ENCODE assay signal across 24 cellular contexts in genomic region chr4:89140168-89140759, GRCh38. TPM values are rescaled to one million over a fixed set of nuclear protein-coding genes. Genes with fewer than 3 reads are reported as not detected.
DNase-seq lines count a peak whose midpoint lies in the region; ATAC-seq lines count a peak whose summit lies in the region.
"Had no signal": no experiment of that assay in that cellular context is flagged by ENCODE, and none has a peak within 500 bp of the region (broad histone marks: within the 10 kb centered on the region; RNA-seq: fewer than 3 reads in every experiment).

No MANE protein-coding gene starts in this region.

- no peak for ATAC-seq in HG02885 (IDR thresholded peaks at IDR 0.05; ENCODE audit: poor library complexity, unreplicated experiment)
- ATAC-seq: activated T-helper 17 cell treated with anti-CD3 and anti-CD28 coated beads, Interleukin-2, amount 50 U/mL, for 72 hours; CD8-positive, alpha-beta T cell; HCT116; naive thymus-derived CD8-positive, alpha-beta T cell had no signal

- no peak overlapping the region for H3K27ac ChIP-seq in trophoblast cell (ENCODE audit: low read depth, low read length)
- H3K27ac ChIP-seq: stomach had no signal

- H3K18ac ChIP-seq in trophoblast cell (ENCODE audit: low read length) = no peak overlapping the region

- WGBS in trophoblast cell (ENCODE audit: extremely low coverage, insufficient coverage, insufficient read length) = no CpG with 5 or more reads among the region's 6 CpGs

- no peak overlapping the region for H4K12ac ChIP-seq in trophoblast cell (ENCODE audit: low read depth, low read length)

- no peaks in the 10 kb centered on the region for H3K9me3 ChIP-seq in trophoblast cell (ENCODE audit: insufficient read depth, low read depth, low read length)

- H2BK12ac ChIP-seq in trophoblast cell (ENCODE audit: low read length) = no peak overlapping the region

- H3K4me1 ChIP-seq in trophoblast cell (ENCODE audit: control insufficient read depth in 1 of 2, insufficient read depth in 2 of 2, low read length in 2 of 2) = no peaks in the 10 kb centered on the region
- H3K4me1 ChIP-seq: stomach had no signal

- H3K4me2 ChIP-seq in trophoblast cell (ENCODE audit: low read length) = no peak overlapping the region

- H3K4ac ChIP-seq in trophoblast cell (ENCODE audit: low read depth, low read length) = no peak overlapping the region

- H3K9ac ChIP-seq in trophoblast cell (ENCODE audit: low read length) = no peak overlapping the region

- no peak overlapping the region for H3K4me3 ChIP-seq in trophoblast cell (ENCODE audit: low read depth, low read length)
- H3K4me3 ChIP-seq: stomach had no signal

- no peak overlapping the region for H3K23ac ChIP-seq in trophoblast cell (ENCODE audit: low read length)

- no peak overlapping the region for H4K91ac ChIP-seq in trophoblast cell (ENCODE audit: low read depth, low read length)

- no peak overlapping the region for H2AFZ ChIP-seq in trophoblast cell (ENCODE audit: insufficient read depth, low read length, poor library complexity)

- no peak overlapping the region for H2AK5ac ChIP-seq in trophoblast cell (ENCODE audit: low read length)

- no peaks in the 10 kb centered on the region for H3K36me3 ChIP-seq in trophoblast cell (ENCODE audit: control insufficient read depth in 1 of 2, insufficient read depth in 2 of 2, low read length in 2 of 2)
- H3K36me3 ChIP-seq: stomach had no signal

- no peak overlapping the region for H4K8ac ChIP-seq in trophoblast cell (ENCODE audit: low read depth, low read length)

- no peaks in the 10 kb centered on the region for H3K79me1 ChIP-seq in trophoblast cell (ENCODE audit: low read length)

- no peak overlapping the region for H2BK5ac ChIP-seq in trophoblast cell (ENCODE audit: low read depth, low read length, poor library complexity)

- H3K14ac ChIP-seq in trophoblast cell (ENCODE audit: low read length) = no peak overlapping the region

- H2BK120ac ChIP-seq in trophoblast cell (ENCODE audit: insufficient read depth, low read length, poor library complexity) = no peak overlapping the region

- no peaks in the 10 kb centered on the region for H3K27me3 ChIP-seq in trophoblast cell (ENCODE audit: insufficient read depth, low read length)
- H3K27me3 ChIP-seq: stomach had no signal

- no peaks in the 10 kb centered on the region for H3K79me2 ChIP-seq in trophoblast cell (ENCODE audit: control insufficient read depth, insufficient read depth, low read length, poor library complexity)

- DNase-seq in NCI-H82 (lab: John Stamatoyannopoulos, UW) (peak; percentile 17), NCI-H82 treated with DMSO at 0.1 percent for 48 hours (lab: John Stamatoyannopoulos, UW; ENCODE audit: unreplicated experiment) (no peak), NCI-H510A treated with DMSO at 0.1 percent for 48 hours (lab: John Stamatoyannopoulos, UW) (peak; percentile 42), cerebellar cortex (ENCODE audit: low spot score) (peak; percentile 60), trophoblast cell (peak; percentile 49), NCI-H2227 (lab: John Stamatoyannopoulos, UW; ENCODE audit: unreplicated experiment) (no peak)
- DNase-seq in NK-92 treated with Interleukin-12 subunit alpha and Interleukin-12 subunit beta, amount 100 ng/mL, for 24 hours (lab: John Stamatoyannopoulos, UW) = no peak
- DNase-seq: activated CD4-positive, alpha-beta memory T cell treated with anti-CD3 and anti-CD28 coated beads for 36 hours; activated CD4-positive, alpha-beta T cell treated with anti-CD3 and anti-CD28 coated beads for 1 hour; activated CD8-positive, alpha-beta memory T cell treated with anti-CD3 and anti-CD28 coated beads, Interleukin-2, amount 50 U/mL, for 4 hours; activated naive CD4-positive, alpha-beta T cell treated with anti-CD3 and anti-CD28 coated beads, Interleukin-2, amount 10 ng/mL, durations not matched to agents 7 days and 5 days; amygdala; CD8-positive, alpha-beta T cell; kidney glomerular epithelial cell; naive thymus-derived CD8-positive, alpha-beta T cell; NCI-H1048; NCI-H187 treated with DMSO at 0.1 percent for 48 hours; NCI-H226; stimulated activated CD4-positive, alpha-beta T cell treated with anti-CD3 and anti-CD28 coated beads, Interleukin-4, amount 100 ng/mL, for 1 hour; stomach; T-helper 2 cell had no signal

RNA-seq across cellular contexts. Expression of gene TIGD2, which starts 28.9 kb away (rescaled TPM):
- 7.8 and 8.0 TPM in 2 replicates for polyA plus RNA-seq in trophoblast cell (2013)

Comparison
In these comparisons a context has a peak if more than half of its experiments do, and no peak if none do; other contexts are left out.
1. DNase-seq: peak in NCI-H82 (single experiment), NCI-H510A treated with DMSO at 0.1 percent for 48 hours (single experiment), cerebellar cortex (single experiment) and trophoblast cell (2 of 2); none in NCI-H82 treated with DMSO at 0.1 percent for 48 hours (single experiment), NCI-H2227 (single experiment) and NK-92 treated with Interleukin-12 subunit alpha and Interleukin-12 subunit beta, amount 100 ng/mL, for 24 hours (single experiment).